Comparison of ENCODE assay signal across 10 cellular contexts in genomic region chr22:29842740-29843139, GRCh38. TPM values are rescaled to one million over a fixed set of nuclear protein-coding genes. Genes with fewer than 3 reads are reported as not detected.
DNase-seq lines count a peak whose midpoint lies in the region; ATAC-seq, FAIRE-seq and TF ChIP-seq lines count a peak whose summit lies in the region.
"Had no signal": no experiment of that assay in that cellular context is flagged by ENCODE, and none has a peak within 500 bp of the region (broad histone marks: within the 10 kb centered on the region; RNA-seq: fewer than 3 reads in every experiment).

No MANE protein-coding gene starts in this region.

- H2AFZ ChIP-seq in astrocyte (ENCODE audit: low read depth, low read length) = peak overlapping the region; percentile 0

- H3K36me3 ChIP-seq in astrocyte (ENCODE audit: insufficient read depth, low read length) = no peaks in the 10 kb centered on the region
- H3K36me3 ChIP-seq in spleen = no peaks in the 10 kb centered on the region
- no peaks in the 10 kb centered on the region for H3K36me3 ChIP-seq in ascending aorta
- H3K36me3 ChIP-seq: tibial artery had no signal

- no peak for TF ChIP-seq POLR2A in H54 (IDR thresholded peaks at IDR 0.05; ENCODE audit: low read depth, low read length)
- TF ChIP-seq POLR2A in spleen (IDR thresholded peaks at IDR 0.05) = no peak

- CTCF ChIA-PET in AG04449 (lab: Yijun Ruan, JAX) = interaction anchor here (1.5 kb wide), 1 partner anchor 163 kb away, joined by 4 read pairs; no protein-coding TSS in a partner anchor
- CTCF ChIA-PET in activated CD4-positive, alpha-beta memory T cell treated with anti-CD3 and anti-CD28 coated beads, Interleukin-2, amount 10 ng/mL, durations not matched to agents 7 days and 5 days (lab: Charles Lee) = interaction anchor here (0.6 kb wide), 1 partner anchor 203 kb away, joined by 3 read pairs; no protein-coding TSS in a partner anchor

- TF ChIP-seq CTCF in AG04449 (IDR thresholded peaks at IDR 0.05; ENCODE audit: insufficient read depth, low read length, missing control alignments) = no peak
- no peak for TF ChIP-seq CTCF in astrocyte (IDR thresholded peaks at IDR 0.05; ENCODE audit: insufficient read depth, low read depth, low read length)
- TF ChIP-seq CTCF in spleen (IDR thresholded peaks at IDR 0.05 in 8 of 11, conservative IDR thresholded peaks at IDR 0.05 in 3 of 11) = no peak
- no peak for TF ChIP-seq CTCF in ascending aorta (IDR thresholded peaks at IDR 0.05)

- no peak overlapping the region for H3K4me3 Mint-ChIP-seq in astrocyte (ENCODE audit: unreplicated experiment)
- no peak overlapping the region for H3K4me3 Mint-ChIP-seq in activated CD4-positive, alpha-beta memory T cell treated with anti-CD3 and anti-CD28 coated beads, Interleukin-2, amount 10 ng/mL, durations not matched to agents 7 days and 5 days
- H3K4me3 Mint-ChIP-seq: activated naive CD8-positive, alpha-beta T cell treated with anti-CD3 and anti-CD28 coated beads, Interleukin-2, amount 10 ng/mL, durations not matched to agents 7 days and 5 days had no signal

- H3K4me3 ChIP-seq in AG04449 (ENCODE audit: low read depth, low read length) = no peak overlapping the region
- H3K4me3 ChIP-seq in astrocyte (ENCODE audit: insufficient read depth, low read depth, low read length) = no peak overlapping the region
- H3K4me3 ChIP-seq in spleen = no peak overlapping the region
- no peak overlapping the region for H3K4me3 ChIP-seq in ascending aorta
- H3K4me3 ChIP-seq: tibial artery had no signal

- POLR2A ChIA-PET in AG04449 (lab: Yijun Ruan, JAX) = interaction anchor here (0.5 kb wide), 1 partner anchor 20 kb away, joined by 3 read pairs; no protein-coding TSS in a partner anchor
- POLR2A ChIA-PET in activated CD4-positive, alpha-beta memory T cell treated with anti-CD3 and anti-CD28 coated beads, Interleukin-2, amount 10 ng/mL, durations not matched to agents 7 days and 5 days (lab: Charles Lee) = interaction anchor here (0.5 kb wide), 1 partner anchor 10 kb away, joined by 4 read pairs; no protein-coding TSS in a partner anchor

- intact Hi-C loops in spleen (cut with DNase I; ENCODE audit: low total_unique reads) = no loop called here
- intact Hi-C loops in ascending aorta (cut with DNase I) = no loop called here

- no peaks in the 10 kb centered on the region for H3K27me3 Mint-ChIP-seq in astrocyte (ENCODE audit: low read depth, unreplicated experiment)
- no peaks in the 10 kb centered on the region for H3K27me3 Mint-ChIP-seq in activated CD4-positive, alpha-beta memory T cell treated with anti-CD3 and anti-CD28 coated beads, Interleukin-2, amount 10 ng/mL, durations not matched to agents 7 days and 5 days

- H3K27me3 ChIP-seq in astrocyte (ENCODE audit: insufficient read depth, low read length) (no peaks in the 10 kb centered on the region), spleen (replicated peaks in 1 of 7) (no peaks in the 10 kb centered on the region), ascending aorta (no peaks in the 10 kb centered on the region)
- H3K27me3 ChIP-seq: tibial artery had no signal

- peaks cover 5% of the 10 kb centered on the region for H3K4me1 Mint-ChIP-seq in astrocyte (ENCODE audit: low read depth, unreplicated experiment)
- peaks cover 11% of the 10 kb centered on the region for H3K4me1 Mint-ChIP-seq in activated CD4-positive, alpha-beta memory T cell treated with anti-CD3 and anti-CD28 coated beads, Interleukin-2, amount 10 ng/mL, durations not matched to agents 7 days and 5 days

- H3K36me3 Mint-ChIP-seq in astrocyte (ENCODE audit: low read depth, unreplicated experiment) = no peaks in the 10 kb centered on the region
- no peaks in the 10 kb centered on the region for H3K36me3 Mint-ChIP-seq in activated CD4-positive, alpha-beta memory T cell treated with anti-CD3 and anti-CD28 coated beads, Interleukin-2, amount 10 ng/mL, durations not matched to agents 7 days and 5 days (ENCODE audit: low read depth)

- no peaks in the 10 kb centered on the region for H4K20me1 ChIP-seq in astrocyte (ENCODE audit: insufficient read depth, low read length)

- peak; percentile 91 for FAIRE-seq in H54 (lab: Jason Lieb, UNC)
- FAIRE-seq in astrocyte (lab: Jason Lieb, UNC) = peak; percentile 90

- no peak for ATAC-seq in GM18858 (IDR thresholded peaks at IDR 0.05; ENCODE audit: unreplicated experiment)

- no peaks in the 10 kb centered on the region for H3K9me3 ChIP-seq in astrocyte (ENCODE audit: insufficient read depth, low read depth, low read length)
- H3K9me3 ChIP-seq in spleen = peaks cover 0 to 11% (median 2%) of the 10 kb centered on the region in 8 donors
- H3K9me3 ChIP-seq in ascending aorta = no peaks in the 10 kb centered on the region
- H3K9me3 ChIP-seq: tibial artery had no signal

- peaks cover 15% of the 10 kb centered on the region for H3K4me1 ChIP-seq in astrocyte (ENCODE audit: insufficient read depth, low read length)
- peaks cover 0 to 15% (median 8%) of the 10 kb centered on the region in 6 donors for H3K4me1 ChIP-seq in spleen
- peaks cover 0 to under 1% of the 10 kb centered on the region in 2 donors for H3K4me1 ChIP-seq in ascending aorta

- peaks cover 2% of the 10 kb centered on the region for H3K79me2 ChIP-seq in astrocyte (ENCODE audit: insufficient read depth, low read length)

- 68 to 98% (median 89%) methylated on average over 2 of the region's 2 CpGs for WGBS in spleen, 5 donors

- H3K27ac ChIP-seq in astrocyte (ENCODE audit: low read depth, low read length) = peak overlapping the region; percentile 75
- H3K27ac ChIP-seq in spleen = no peak overlapping the region
- no peak overlapping the region for H3K27ac ChIP-seq in ascending aorta
- H3K27ac ChIP-seq: tibial artery had no signal

- peak; percentile 60 for DNase-seq in AG04449 (ENCODE audit: low read depth, low spot score)
- DNase-seq in H54 (ENCODE audit: insufficient read length, low spot score) = peak; percentile 38
- peak; percentile 92 for DNase-seq in astrocyte (ENCODE audit: low read depth)
- DNase-seq in kidney glomerular epithelial cell (lab: John Stamatoyannopoulos, UW) = peak; percentile 67
- DNase-seq in spleen = no peak
- no peak for DNase-seq in ascending aorta (ENCODE audit: low spot score in 2 of 2)
- no peak for DNase-seq in activated CD4-positive, alpha-beta memory T cell treated with anti-CD3 and anti-CD28 coated beads, Interleukin-2, amount 10 ng/mL, durations not matched to agents 7 days and 5 days
- DNase-seq: activated naive CD8-positive, alpha-beta T cell treated with anti-CD3 and anti-CD28 coated beads, Interleukin-2, amount 10 ng/mL, durations not matched to agents 7 days and 5 days had no signal

- peak overlapping the region; percentile 51 for H3K9ac ChIP-seq in astrocyte (ENCODE audit: low read length)

- peaks cover 6% of the 10 kb centered on the region for H3K9me3 Mint-ChIP-seq in astrocyte (ENCODE audit: unreplicated experiment)
- peaks cover 4% of the 10 kb centered on the region for H3K9me3 Mint-ChIP-seq in activated CD4-positive, alpha-beta memory T cell treated with anti-CD3 and anti-CD28 coated beads, Interleukin-2, amount 10 ng/mL, durations not matched to agents 7 days and 5 days

- peak overlapping the region; percentile 93 for H3K27ac Mint-ChIP-seq in astrocyte (ENCODE audit: unreplicated experiment)
- no peak overlapping the region for H3K27ac Mint-ChIP-seq in activated CD4-positive, alpha-beta memory T cell treated with anti-CD3 and anti-CD28 coated beads, Interleukin-2, amount 10 ng/mL, durations not matched to agents 7 days and 5 days
- H3K27ac Mint-ChIP-seq: activated naive CD8-positive, alpha-beta T cell treated with anti-CD3 and anti-CD28 coated beads, Interleukin-2, amount 10 ng/mL, durations not matched to agents 7 days and 5 days had no signal

- H3K4me2 ChIP-seq in astrocyte (ENCODE audit: low read length) = peak overlapping the region; percentile 55

RNA-seq across cellular contexts. Expression of gene ASCC2, which starts 4.7 kb away (rescaled TPM):
- total RNA-seq in astrocyte (69.5 and 71.2 TPM in 2 replicates), spleen (10 to 100 TPM; 53.6 to 89.0 (median 68.6) TPM), ascending aorta (24.9 TPM)
- 10 to 100 TPM; 34.1 to 47.3 (median 43.0) TPM for polyA plus RNA-seq in spleen
- total RNA-seq in activated CD4-positive, alpha-beta memory T cell treated with anti-CD3 and anti-CD28 coated beads, Interleukin-2, amount 10 ng/mL, durations not matched to agents 7 days and 5 days = 10 to 100 TPM; 76.5 to 81.0 TPM

RNA-seq across cellular contexts. Expression of gene MTMR3, which starts 40.2 kb away (rescaled TPM):
- total RNA-seq in astrocyte (37.3 and 41.0 TPM in 2 replicates), spleen (100 to 1,000 TPM in 3 of 7 donors, 10 to 100 TPM in 4; 65.7 to 137 (median 87.9) TPM), ascending aorta (26.1 TPM)
- polyA plus RNA-seq in spleen = 10 to 100 TPM in 1 of 3 donors, 1 to 10 TPM in 2; 5.3 to 13.0 (median 6.7) TPM
- total RNA-seq in activated CD4-positive, alpha-beta memory T cell treated with anti-CD3 and anti-CD28 coated beads, Interleukin-2, amount 10 ng/mL, durations not matched to agents 7 days and 5 days = 10 to 100 TPM; 33.1 to 35.3 TPM

Comparison
In these comparisons a context has a peak if more than half of its experiments do, and no peak if none do; other contexts are left out.
1. DNase-seq: peak in AG04449 (single experiment), H54 (single experiment), astrocyte (single experiment) and kidney glomerular epithelial cell (single experiment); none in spleen (single experiment), ascending aorta (0 of 2) and activated CD4-positive, alpha-beta memory T cell treated with anti-CD3 and anti-CD28 coated beads, Interleukin-2, amount 10 ng/mL, durations not matched to agents 7 days and 5 days (single experiment).